Comparison of ENCODE assay signal across 16 cellular contexts in genomic region chr19:38561053-38561606, GRCh38. TPM values are rescaled to one million over a fixed set of nuclear protein-coding genes. Genes with fewer than 3 reads are reported as not detected.
DNase-seq lines count a peak whose midpoint lies in the region; ATAC-seq, FAIRE-seq and TF ChIP-seq lines count a peak whose summit lies in the region.
"Had no signal": no experiment of that assay in that cellular context is flagged by ENCODE, and none has a peak within 500 bp of the region (broad histone marks: within the 10 kb centered on the region; RNA-seq: fewer than 3 reads in every experiment).

No MANE protein-coding gene starts in this region.

- H3K4me2 ChIP-seq in A549 (no peak overlapping the region), Karpas-422 (ENCODE audit: low read depth, low read length, poor library complexity, severe bottlenecking) (no peak overlapping the region), neuronal stem cell (ENCODE audit: insufficient read depth, low read length, poor library complexity, severe bottlenecking) (no peak overlapping the region)
- H3K4me2 ChIP-seq: GM23338 had no signal

- no peak overlapping the region for H2BK5ac ChIP-seq in neuronal stem cell (ENCODE audit: low read length)

- peak overlapping the region; percentile 70 for H2AK5ac ChIP-seq in neuronal stem cell (ENCODE audit: low read depth, low read length)

- H4K91ac ChIP-seq in neuronal stem cell (ENCODE audit: low read depth, low read length, poor library complexity) = peak overlapping the region; percentile 92

- no peak for TF ChIP-seq RAD21 in A549 (conservative IDR thresholded peaks at IDR 0.05 in 1 of 2, IDR thresholded peaks at IDR 0.05 in 1 of 2)

- 81% methylated on average over 42 of the region's 42 CpGs for WGBS in A549 (ENCODE audit: missing lambda C conversion rate)
- no CpG with 5 or more reads among the region's 42 CpGs for WGBS in neuronal stem cell (ENCODE audit: extremely low coverage in 2 of 2, insufficient read length in 2 of 2, insufficient replicate concordance in 1 of 2), 2 donors
- 91 to 95% (median 93%) methylated on average over 42 of the region's 42 CpGs for WGBS in adrenal gland, 4 donors

- H3K4me1 ChIP-seq in A549 = 0 out of 3 replicates have a peak, but pooled peaks cover 3% of the 10 kb centered on the region
- H3K4me1 ChIP-seq in Karpas-422 (ENCODE audit: low read length) = peaks cover 68% of the 10 kb centered on the region
- no peaks in the 10 kb centered on the region for H3K4me1 ChIP-seq in neuronal stem cell (ENCODE audit: control insufficient read depth in 2 of 2, insufficient read depth in 1 of 2, low read depth in 1 of 2, low read length in 2 of 2)
- H3K4me1 ChIP-seq in adrenal gland (replicated peaks in 1 of 2) = no peaks in the 10 kb centered on the region

- peaks cover 20% of the 10 kb centered on the region for H3K27me3 Mint-ChIP-seq in chondrocyte (ENCODE audit: low read depth)

- peak overlapping the region; percentile 76 for H3K18ac ChIP-seq in neuronal stem cell (ENCODE audit: low read length)

- POLR2A ChIA-PET in A549 (lab: Yijun Ruan, JAX) = interaction anchor here (0.6 kb wide), 1 partner anchor 888 kb away, joined by 4 read pairs; no protein-coding TSS in a partner anchor

- no peaks in the 10 kb centered on the region for H3K9me3 ChIP-seq in A549
- no peaks in the 10 kb centered on the region for H3K9me3 ChIP-seq in Karpas-422 (ENCODE audit: low read length)
- peaks cover 0 to 2% of the 10 kb centered on the region in 2 donors for H3K9me3 ChIP-seq in neuronal stem cell (replicated peaks in 1 of 2; ENCODE audit: control insufficient read depth in 2 of 2, insufficient read depth in 1 of 2, low read depth in 1 of 2, low read length in 2 of 2)
- no peaks in the 10 kb centered on the region for H3K9me3 ChIP-seq in adrenal gland (replicated peaks in 1 of 3)

- no peak for ATAC-seq in A549
- ATAC-seq: GM23338 had no signal

- no peak overlapping the region for H3K4me3 Mint-ChIP-seq in chondrocyte (ENCODE audit: unreplicated experiment)
- H3K4me3 Mint-ChIP-seq: GM23338 had no signal

- H3K36me3 ChIP-seq in Karpas-422 (ENCODE audit: insufficient read depth, low read length) = no peaks in the 10 kb centered on the region
- no peaks in the 10 kb centered on the region for H3K36me3 ChIP-seq in neuronal stem cell (replicated peaks in 1 of 2; ENCODE audit: control insufficient read depth in 2 of 2, insufficient read depth in 2 of 2, low read length in 2 of 2)
- no peaks in the 10 kb centered on the region for H3K36me3 ChIP-seq in adrenal gland (replicated peaks in 1 of 2)

- H2BK15ac ChIP-seq in neuronal stem cell (ENCODE audit: low read length) = no peak overlapping the region

- no peak for FAIRE-seq in A549 (lab: Jason Lieb, UNC)
- FAIRE-seq: GM12891 had no signal

- H3K27ac Mint-ChIP-seq in chondrocyte (ENCODE audit: unreplicated experiment) = no peak overlapping the region
- H3K27ac Mint-ChIP-seq: GM23338 had no signal

- no peaks in the 10 kb centered on the region for H3K79me1 ChIP-seq in neuronal stem cell (ENCODE audit: low read depth, low read length)

- no peaks in the 10 kb centered on the region for H3K4me1 Mint-ChIP-seq in chondrocyte (ENCODE audit: low read depth)
- H3K4me1 Mint-ChIP-seq: GM23338 had no signal

- no peaks in the 10 kb centered on the region for H3K9me3 Mint-ChIP-seq in chondrocyte (ENCODE audit: low read depth)
- H3K9me3 Mint-ChIP-seq: CD8-positive, alpha-beta memory T cell; GM23338 had no signal

- H3K23ac ChIP-seq in neuronal stem cell (ENCODE audit: low read depth, low read length, poor library complexity) = peak overlapping the region; percentile 85

- H4K20me1 ChIP-seq in Karpas-422 (ENCODE audit: insufficient read depth, low read depth, low read length) = no peaks in the 10 kb centered on the region

- H3K27ac ChIP-seq in A549 = no peak overlapping the region
- H3K27ac ChIP-seq in Karpas-422 (ENCODE audit: low read length) = peak overlapping the region; percentile 99
- no peak overlapping the region for H3K27ac ChIP-seq in neuronal stem cell (replicated peaks; ENCODE audit: low read length)
- no peak overlapping the region for H3K27ac ChIP-seq in adrenal gland

- H3K27me3 ChIP-seq in Karpas-422 (ENCODE audit: low read length) (no peaks in the 10 kb centered on the region), neuronal stem cell (ENCODE audit: control insufficient read depth in 3 of 3, insufficient read depth in 3 of 3, low read depth in 1 of 3, low read length in 3 of 3) (no peaks in the 10 kb centered on the region), adrenal gland (peaks cover 8% of the 10 kb centered on the region)

- peak overlapping the region; percentile 58 for H2BK12ac ChIP-seq in neuronal stem cell (ENCODE audit: low read length)

- H3K14ac ChIP-seq in neuronal stem cell (ENCODE audit: low read length) = peak overlapping the region; percentile 38

- TF ChIP-seq POLR2A in A549 (IDR thresholded peaks at IDR 0.05; ENCODE audit: low read length) (0 out of 2 replicates have a peak, but pooled peaks have one; percentile 4), adrenal gland (IDR thresholded peaks at IDR 0.05) (no peak)

- H2AFZ ChIP-seq in Karpas-422 (ENCODE audit: low read length) (no peak overlapping the region), neuronal stem cell (ENCODE audit: low read length) (no peak overlapping the region)
- H2AFZ ChIP-seq: GM23338 had no signal

- no peak overlapping the region for H2BK120ac ChIP-seq in neuronal stem cell (ENCODE audit: low read depth, low read length)

- intact Hi-C loops in adrenal gland (cut with DNase I) = no loop called here

- H4K8ac ChIP-seq in neuronal stem cell (ENCODE audit: low read depth, low read length) = no peak overlapping the region

- no peaks in the 10 kb centered on the region for H3K79me2 ChIP-seq in Karpas-422 (ENCODE audit: low read length)

- H3K4ac ChIP-seq in neuronal stem cell (ENCODE audit: low read length) = no peak overlapping the region

- no peak overlapping the region for H3K4me3 ChIP-seq in A549
- H3K4me3 ChIP-seq in Karpas-422 (ENCODE audit: low read length) = no peak overlapping the region
- no peak overlapping the region for H3K4me3 ChIP-seq in neuronal stem cell (ENCODE audit: low read length in 2 of 2)
- no peak overlapping the region for H3K4me3 ChIP-seq in adrenal gland
- H3K4me3 ChIP-seq in foreskin fibroblast (ENCODE audit: low read depth in 1 of 2, low read length in 2 of 2) = no peak overlapping the region
- H3K4me3 ChIP-seq: GM23338 had no signal

- no peak for TF ChIP-seq EP300 in A549 (IDR thresholded peaks at IDR 0.05)

- no peaks in the 10 kb centered on the region for H3K36me3 Mint-ChIP-seq in chondrocyte (ENCODE audit: low read depth)
- H3K36me3 Mint-ChIP-seq: CD8-positive, alpha-beta memory T cell had no signal

- no peaks in the 10 kb centered on the region for H3K9me2 ChIP-seq in Karpas-422 (replicated peaks; ENCODE audit: insufficient read depth, low read length)

- CTCF ChIA-PET in A549 (lab: Yijun Ruan, JAX) = interaction anchor here (0.6 to 5.0 kb wide), 9 partner anchors 8 to 390 kb away, joined by 3 to 31 read pairs (median 3); partner anchors contain the start of genes MRPS12 and SARS2

- no peak for DNase-seq in A549 (ENCODE audit: low read depth in 1 of 2, low spot score in 1 of 2)
- DNase-seq in Karpas-422 = no peak
- peak; percentile 89 for DNase-seq in chondrocyte (ENCODE audit: low spot score)
- DNase-seq in neuronal stem cell (ENCODE audit: low spot score) = no peak
- DNase-seq in adrenal gland = no peak
- no peak for DNase-seq in NCI-H1694 treated with DMSO at 0.1 percent for 48 hours (lab: John Stamatoyannopoulos, UW)
- DNase-seq in foreskin fibroblast = no peak
- DNase-seq: C1 segment of cervical spinal cord; CD8-positive, alpha-beta memory T cell; NCI-H1092 treated with DMSO at 0.1 percent for 48 hours; NCI-H146; NCI-H2081; OCI-M1; SIG-M5 had no signal

- TF ChIP-seq CTCF in A549 (IDR thresholded peaks at IDR 0.05) = no peak
- no peak for TF ChIP-seq CTCF in chondrocyte (IDR thresholded peaks at IDR 0.05)
- TF ChIP-seq CTCF in adrenal gland (IDR thresholded peaks at IDR 0.05) = no peak
- TF ChIP-seq CTCF in foreskin fibroblast (IDR thresholded peaks at IDR 0.05; ENCODE audit: low read depth, low read length) = no peak

- H3K9ac ChIP-seq in Karpas-422 (ENCODE audit: low read length) (no peak overlapping the region), neuronal stem cell (ENCODE audit: low read depth, low read length, poor library complexity) (peak overlapping the region; percentile 72)

TF ChIP-seq in A549, 52 proteins besides CTCF, POLR2A, EP300 and RAD21 (continues in another document):
- TF ChIP-seq CHD2 (IDR thresholded peaks at IDR 0.05; ENCODE audit: low read length, partially characterized antibody) = no peak
- no peak for TF ChIP-seq NR3C1 (IDR thresholded peaks at IDR 0.05)
- no peak for TF ChIP-seq JUNB (IDR thresholded peaks at IDR 0.05)

RNA-seq across cellular contexts. Expression of gene MAP4K1, which starts 56.6 kb away (rescaled TPM):
- polyA plus RNA-seq in A549 (2011; rRNA removed) (0.78 and 1.2 TPM in 2 replicates), A549 (2017; fragmentation: RNase III; extraction: RNeasy Plus Mini Kit Qiagen cat#74134 plus additional on column Dnase treatment) (1.3 to 2.6 TPM (median 2.1 TPM) in 3 replicates), adrenal gland (10 to 100 TPM in 1 of 3 donors, 1 to 10 TPM in 2; 1.2 to 12.5 (median 6.8) TPM)
- polyA plus RNA-seq in A549 (2012; cell fraction: cytosol; rRNA removed) = 1.4 TPM in 2 replicates
- polyA plus RNA-seq in A549 (2012; cell fraction: nucleus; rRNA removed) = 7.0 and 8.1 TPM in 2 replicates
- polyA minus RNA-seq in A549 (2011; rRNA and poly(A)+ RNA removed) = 0.33 and 0.44 TPM in 2 replicates
- total RNA-seq in Karpas-422 (2014; rRNA removed; shearing (Covaris generic); ENCODE audit: low replicate concordance) = 262 and 352 TPM in 2 replicates
- total RNA-seq in chondrocyte (0.23 to 1.4 TPM (median 1.4 TPM) in 3 replicates), adrenal gland (1 to 10 TPM; 1.4 to 7.9 (median 4.1) TPM)
- polyA plus RNA-seq in neuronal stem cell (2013, experiment 1 of 2) = 3.0 TPM
- polyA plus RNA-seq in neuronal stem cell (2013, experiment 2 of 2) = 3.5 TPM

RNA-seq across cellular contexts. Expression of gene EIF3K, which starts 57.9 kb away (rescaled TPM):
- polyA plus RNA-seq in A549 (2011; rRNA removed) = 419 and 491 TPM in 2 replicates
- polyA plus RNA-seq in A549 (2012; cell fraction: cytosol; rRNA removed) = 1,849 and 2,120 TPM in 2 replicates
- polyA plus RNA-seq in A549 (2012; cell fraction: nucleus; rRNA removed) = 1,703 and 2,003 TPM in 2 replicates
- polyA plus RNA-seq in A549 (2017; fragmentation: RNase III; extraction: RNeasy Plus Mini Kit Qiagen cat#74134 plus additional on column Dnase treatment) = 910 to 1,057 TPM (median 937 TPM) in 3 replicates
- polyA minus RNA-seq in A549 (2011; rRNA and poly(A)+ RNA removed) = 774 and 844 TPM in 2 replicates
- total RNA-seq in Karpas-422 (2014; rRNA removed; shearing (Covaris generic); ENCODE audit: low replicate concordance) = 474 and 745 TPM in 2 replicates
- 177 to 208 TPM (median 185 TPM) in 3 replicates for total RNA-seq in chondrocyte
- 218 TPM for polyA plus RNA-seq in neuronal stem cell (2013, experiment 1 of 2)
- polyA plus RNA-seq in neuronal stem cell (2013, experiment 2 of 2) = 210 TPM
- total RNA-seq in adrenal gland = 100 to 1,000 TPM; 196 to 537 (median 316) TPM
- polyA plus RNA-seq in adrenal gland = 100 to 1,000 TPM; 177 to 292 (median 216) TPM

Comparison
In these comparisons a context has a peak if more than half of its experiments do, and no peak if none do; other contexts are left out.
1. RNA of gene MAP4K1, which starts 56.6 kb away (total RNA-seq): 262 to 352 TPM in Karpas-422; 1.4 to 7.9 TPM in adrenal gland and 0.23 to 1.4 TPM in chondrocyte; every median in the first group is over 10 times any median in the second.